ENCODE assay signal across 18 cellular contexts in the genomic region with DNA sequence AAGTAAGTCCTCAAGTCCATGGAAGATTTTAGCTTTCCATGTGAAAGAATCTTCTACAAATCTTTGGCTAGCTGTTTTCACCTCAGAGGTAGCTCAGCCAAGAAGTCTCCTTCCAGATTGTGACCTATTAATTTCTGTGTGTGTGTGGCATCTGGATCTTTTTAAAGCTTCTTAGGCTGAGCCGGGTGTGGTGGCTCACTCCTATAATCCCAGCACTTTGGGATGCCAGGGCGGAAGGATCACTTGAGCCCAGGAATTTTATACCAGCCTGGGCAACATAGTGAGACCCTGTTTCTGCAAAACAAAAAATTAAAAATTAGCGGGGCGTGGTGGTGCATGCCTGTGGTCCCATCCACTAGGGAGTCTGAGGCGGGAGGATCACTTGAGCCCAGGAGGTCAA. TPM values are rescaled to one million over a fixed set of nuclear protein-coding genes. Genes with fewer than 3 reads are reported as not detected.
DNase-seq lines count a peak whose midpoint lies in the region; ATAC-seq, FAIRE-seq and TF ChIP-seq lines count a peak whose summit lies in the region.
"Had no signal": no experiment of that assay in that cellular context is flagged by ENCODE, and none has a peak within 500 bp of the region (broad histone marks: within the 10 kb centered on the region; RNA-seq: fewer than 3 reads in every experiment).

No MANE protein-coding gene starts in this region.

- DNase-seq in left ventricle myocardium inferior (no peak), Right ventricle myocardium superior (no peak), K562 (ENCODE audit: extremely low read depth in 1 of 4, low spot score in 3 of 4) (no peak), pancreas (no peak), upper lobe of left lung (no peak), LoVo (ENCODE audit: low spot score) (no peak), left lobe of liver (ENCODE audit: low spot score) (no peak)
- DNase-seq: activated B cell treated with CpG ODN at 0.5 μM for 24 hours; DND-41; effector CD8-positive, alpha-beta T cell; NCI-H146; NCI-H226 had no signal

- H3K4me1 ChIP-seq in left ventricle myocardium inferior (peaks cover 53% of the 10 kb centered on the region), K562 (replicated peaks in 1 of 2; ENCODE audit: control insufficient read depth in 2 of 2, insufficient read depth in 2 of 2, low read length in 2 of 2) (peaks cover 8 to 22% of the 10 kb centered on the region in 2 experiments; a peak in 4 of 5 replicates), pancreas (peaks cover 7 to 15% (median 9%) of the 10 kb centered on the region in 3 donors), upper lobe of left lung (peaks cover 38 to 63% (median 57%) of the 10 kb centered on the region in 4 donors)
- H3K4me1 ChIP-seq: A549, HAP-1, neural progenitor cell had no signal

- TF ChIP-seq RAD21 in K562 (CRISPR knock-in tag; conservative IDR thresholded peaks at IDR 0.05 in 1 of 2, IDR thresholded peaks at IDR 0.05 in 1 of 2) = no peak

- FAIRE-seq in K562 (lab: Jason Lieb, UNC) (no peak), pancreas (lab: Jason Lieb, UNC) (no peak)
- FAIRE-seq: A549, islet of Langerhans had no signal

- TF ChIP-seq CTCF in left ventricle myocardium inferior (IDR thresholded peaks at IDR 0.05; ENCODE audit: borderline replicate concordance) = no peak
- TF ChIP-seq CTCF in K562 (IDR thresholded peaks at IDR 0.05 in 2 of 3, conservative IDR thresholded peaks at IDR 0.05 in 1 of 3; ENCODE audit: insufficient read depth in 2 of 3, low read depth in 1 of 3, low read length in 3 of 3) = no peak
- no peak for TF ChIP-seq CTCF in pancreas (IDR thresholded peaks at IDR 0.05)
- TF ChIP-seq CTCF in upper lobe of left lung (IDR thresholded peaks at IDR 0.05) = no peak

- BruUV-seq in K562 (replicated peaks; lab: Mats Ljungman, UMichigan) = no TSS peak

- H3K9me1 ChIP-seq in K562 (ENCODE audit: control insufficient read depth, insufficient read depth, low read length) = no peaks in the 10 kb centered on the region

- no peak overlapping the region for H2AFZ ChIP-seq in K562 (ENCODE audit: low read depth, low read length)
- H2AFZ ChIP-seq: neural progenitor cell had no signal

- no peak for TF ChIP-seq EP300 in K562 (IDR thresholded peaks at IDR 0.05; ENCODE audit: low read length)
- no peak for TF ChIP-seq EP300 in upper lobe of left lung (IDR thresholded peaks at IDR 0.05)

- H3K9ac ChIP-seq in K562 (ENCODE audit: insufficient read depth in 1 of 2, low read depth in 2 of 2, low read length in 2 of 2) = no peak overlapping the region
- H3K9ac ChIP-seq: neural progenitor cell had no signal

- CTCF ChIA-PET in K562 (lab: Yijun Ruan, JAX; ENCODE audit: low intra/inter-chr PET ratio) = no interaction called here

- no peak overlapping the region for H3K4me2 ChIP-seq in K562 (ENCODE audit: insufficient read depth, low read length)
- H3K4me2 ChIP-seq: A549, neural progenitor cell had no signal

- in situ Hi-C loops in K562 (cut with MboI) = no loop called here

- no peak for TF ChIP-seq POLR2A in K562 (conservative IDR thresholded peaks at IDR 0.05)
- no peak for TF ChIP-seq POLR2A in upper lobe of left lung (IDR thresholded peaks at IDR 0.05)

- H3K4me3 ChIP-seq in left ventricle myocardium inferior = peak overlapping the region; percentile 35
- no peak overlapping the region for H3K4me3 ChIP-seq in K562
- H3K4me3 ChIP-seq in pancreas = no peak overlapping the region
- H3K4me3 ChIP-seq in upper lobe of left lung = no peak overlapping the region
- H3K4me3 ChIP-seq: A549, HAP-1, neural progenitor cell had no signal

- H4K20me1 ChIP-seq in K562 (replicated peaks; ENCODE audit: control insufficient read depth, insufficient read depth, low read length) = no peaks in the 10 kb centered on the region

- WGBS in K562 (ENCODE audit: insufficient coverage, low coverage, missing lambda C conversion rate) = 74% methylated on average over 5 of the region's 5 CpGs
- WGBS in pancreas, 2 donors = 77 to 85% methylated on average over 5 of the region's 5 CpGs
- 83 to 84% methylated on average over 5 of the region's 5 CpGs for WGBS in upper lobe of left lung, 2 donors

- ATAC-seq in Right ventricle myocardium superior (ENCODE audit: poor library complexity) = no peak
- no peak for ATAC-seq in K562
- ATAC-seq in pancreas = no peak
- no peak for ATAC-seq in upper lobe of left lung (ENCODE audit: low FRiP score in 2 of 2)
- no peak for ATAC-seq in GM21576 (IDR thresholded peaks at IDR 0.05; ENCODE audit: unreplicated experiment)
- ATAC-seq in left lobe of liver = no peak
- ATAC-seq: A549 had no signal

- H3K27me3 ChIP-seq in left ventricle myocardium inferior (ENCODE audit: low read depth) (no peaks in the 10 kb centered on the region), K562 (ENCODE audit: control insufficient read depth in 2 of 2, insufficient read depth in 2 of 2, low read length in 2 of 2) (no peaks in the 10 kb centered on the region), pancreas (no peaks in the 10 kb centered on the region), upper lobe of left lung (no peaks in the 10 kb centered on the region)
- H3K27me3 ChIP-seq: neural progenitor cell had no signal

- H3K36me3 ChIP-seq in left ventricle myocardium inferior (no peaks in the 10 kb centered on the region), K562 (ENCODE audit: control insufficient read depth, insufficient read depth, low read length) (no peaks in the 10 kb centered on the region), pancreas (no peaks in the 10 kb centered on the region), upper lobe of left lung (no peaks in the 10 kb centered on the region)
- H3K36me3 ChIP-seq: HAP-1, neural progenitor cell had no signal

- POLR2A ChIA-PET in K562 (lab: Yijun Ruan, JAX) = interaction anchor here (0.8 to 2.2 kb wide), 4 partner anchors 10 to 21 kb away, joined by 3 to 7 read pairs (median 5); no protein-coding TSS in a partner anchor

- intact Hi-C loops in left ventricle myocardium inferior (cut with micrococcal nuclease) = no loop called here
- intact Hi-C loops in Right ventricle myocardium superior (cut with DNase I) = no loop called here
- intact Hi-C loops in K562 (cut with micrococcal nuclease) = no loop called here
- intact Hi-C loops in pancreas (cut with DNase I) = no loop called here

- H3K27ac ChIP-seq in left ventricle myocardium inferior (replicated peaks) = peak overlapping the region; percentile 87
- H3K27ac ChIP-seq in K562 (ENCODE audit: extremely low read depth, low read depth, low read length) = no peak overlapping the region
- H3K27ac ChIP-seq in pancreas = peak overlapping the region in 3 of 4 donors; percentile 38 to 83 (median 80)
- peak overlapping the region; percentile 68 to 88 (median 74) for H3K27ac ChIP-seq in upper lobe of left lung
- H3K27ac ChIP-seq: A549, neural progenitor cell had no signal

- H3K79me2 ChIP-seq in K562 (ENCODE audit: control insufficient read depth, insufficient read depth, low read length) = peaks cover 7% of the 10 kb centered on the region; the same call in 2 of the 3 replicates

- no peaks in the 10 kb centered on the region for H3K9me3 ChIP-seq in left ventricle myocardium inferior (replicated peaks)
- H3K9me3 ChIP-seq in K562 (replicated peaks; ENCODE audit: control insufficient read depth, insufficient read depth, low read depth, low read length) = no peaks in the 10 kb centered on the region
- H3K9me3 ChIP-seq in pancreas = no peaks in the 10 kb centered on the region
- no peaks in the 10 kb centered on the region for H3K9me3 ChIP-seq in upper lobe of left lung
- H3K9me3 ChIP-seq: A549, HAP-1 had no signal

RNA-seq across cellular contexts. Expression of a gene that starts 13.4 kb away (rescaled TPM):
- 74.2 TPM for total RNA-seq in left ventricle myocardium inferior
- 62.3 TPM for total RNA-seq in Right ventricle myocardium superior
- 37.8 and 63.7 TPM in 2 replicates for total RNA-seq in K562 (2011; cell fraction: chromatin; rRNA removed; ENCODE audit: low replicate concordance)
- total RNA-seq in K562 (2011; cell fraction: nucleolus; rRNA removed) = 41.6 and 41.7 TPM in 2 replicates
- 44.4 and 57.3 TPM in 2 replicates for total RNA-seq in K562 (2011; cell fraction: nucleoplasm; rRNA removed)
- total RNA-seq in K562 (2014; rRNA removed) = 6.8 and 14.4 TPM in 2 replicates
- total RNA-seq in K562 (2014; rRNA removed; fragmentation: Illumina TruSeq; extraction: Trizol) = 6.2 and 6.5 TPM in 2 replicates
- total RNA-seq in K562 (2015; rRNA removed; fragmentation: Illumina TruSeq; extraction: Trizol) = 8.0 and 8.1 TPM in 2 replicates
- total RNA-seq in K562 (2021) = 30.2 and 34.2 TPM in 2 replicates
- 15.1 and 23.3 TPM in 2 replicates for polyA plus RNA-seq in K562 (2011; rRNA removed)
- polyA plus RNA-seq in K562 (2011; cell fraction: cytosol; rRNA removed) = 22.5 and 26.7 TPM in 2 replicates
- 44.7 and 54.4 TPM in 2 replicates for polyA plus RNA-seq in K562 (2011; cell fraction: nucleus; rRNA removed)
- 29.6 and 49.8 TPM in 2 replicates for polyA plus RNA-seq in K562 (2012)
- polyA plus RNA-seq in K562 (2014; fragmentation: Illumina TruSeq; extraction: Trizol) = 26.3 and 33.0 TPM in 2 replicates
- polyA plus RNA-seq in K562 (2014; fragmentation: Nextera tagmentation; extraction: Ambion mirVana) = 1 to 10 TPM; 1.1 to 2.3 TPM
- polyA plus RNA-seq in K562 (2014; rRNA removed) = 12.4 and 16.7 TPM in 2 replicates
- polyA minus RNA-seq in K562 (2011; rRNA and poly(A)+ RNA removed) = 18.5 and 22.8 TPM in 2 replicates
- 18.0 and 33.3 TPM in 2 replicates for polyA minus RNA-seq in K562 (2011; cell fraction: cytosol; rRNA and poly(A)+ RNA removed)
- 7.8 and 11.1 TPM in 2 replicates for polyA minus RNA-seq in K562 (2011; cell fraction: nucleus; rRNA and poly(A)+ RNA removed)
- total RNA-seq in pancreas = 10 to 100 TPM; 32.7 to 69.0 (median 48.4) TPM
- 10 to 100 TPM; 42.8 to 61.5 TPM for polyA plus RNA-seq in pancreas
- 100 to 1,000 TPM; 117 to 333 (median 197) TPM for total RNA-seq in upper lobe of left lung
- 12.9 TPM for total RNA-seq in left lobe of liver

RNA-seq across cellular contexts. Expression of a gene that starts 24.8 kb away (rescaled TPM):
- total RNA-seq in left ventricle myocardium inferior (not detected), Right ventricle myocardium superior (not detected), K562 (2014; rRNA removed) (0.59 TPM in 1 of 2 replicates, not detected in the other), K562 (2014; rRNA removed; fragmentation: Illumina TruSeq; extraction: Trizol) (0.57 and 1.3 TPM in 2 replicates), K562 (2015; rRNA removed; fragmentation: Illumina TruSeq; extraction: Trizol) (0.15 TPM in 1 of 2 replicates, not detected in the other), K562 (2021) (0.33 and 0.40 TPM in 2 replicates), pancreas (10 to 100 TPM; 32.2 to 48.6 (median 39.7) TPM), upper lobe of left lung (10 to 100 TPM; 35.1 to 63.1 (median 45.7) TPM), left lobe of liver (1.0 TPM)
- total RNA-seq in K562 (2011; cell fraction: chromatin; rRNA removed; ENCODE audit: low replicate concordance) = not detected in 2 replicates
- 1.2 TPM in 1 of 2 replicates, not detected in the other for total RNA-seq in K562 (2011; cell fraction: nucleolus; rRNA removed)
- 1.1 and 1.7 TPM in 2 replicates for total RNA-seq in K562 (2011; cell fraction: nucleoplasm; rRNA removed)
- polyA plus RNA-seq in K562 (2011; rRNA removed) (0.39 and 0.50 TPM in 2 replicates), K562 (2014; fragmentation: Illumina TruSeq; extraction: Trizol) (0.68 TPM in 1 of 2 replicates, not detected in the other), K562 (2014; fragmentation: Nextera tagmentation; extraction: Ambion mirVana) (1 to 10 TPM; 1.1 to 1.4 TPM), K562 (2014; rRNA removed) (1.1 and 1.3 TPM in 2 replicates), pancreas (10 to 100 TPM; 55.3 to 57.6 TPM)
- 0.34 and 1.0 TPM in 2 replicates for polyA plus RNA-seq in K562 (2011; cell fraction: cytosol; rRNA removed)
- 0.24 and 0.41 TPM in 2 replicates for polyA plus RNA-seq in K562 (2011; cell fraction: nucleus; rRNA removed)
- 0.55 and 0.68 TPM in 2 replicates for polyA plus RNA-seq in K562 (2012)
- 0.11 TPM in 1 of 2 replicates, not detected in the other for polyA minus RNA-seq in K562 (2011; rRNA and poly(A)+ RNA removed)
- 0.95 and 2.2 TPM in 2 replicates for polyA minus RNA-seq in K562 (2011; cell fraction: cytosol; rRNA and poly(A)+ RNA removed)
- polyA minus RNA-seq in K562 (2011; cell fraction: nucleus; rRNA and poly(A)+ RNA removed) = 0.78 TPM in 1 of 2 replicates, not detected in the other
- total RNA-seq: activated B cell treated with CpG ODN at 0.5 μM for 24 hours, temporal lobe had no signal

RNA-seq across cellular contexts. Expression of a gene that starts 42.2 kb away (rescaled TPM):
- 106 TPM for total RNA-seq in left ventricle myocardium inferior
- total RNA-seq in Right ventricle myocardium superior = 91.7 TPM
- 430 and 677 TPM in 2 replicates for total RNA-seq in K562 (2011; cell fraction: chromatin; rRNA removed; ENCODE audit: low replicate concordance)
- 329 and 377 TPM in 2 replicates for total RNA-seq in K562 (2011; cell fraction: nucleolus; rRNA removed)
- total RNA-seq in K562 (2011; cell fraction: nucleoplasm; rRNA removed) = 305 and 307 TPM in 2 replicates
- total RNA-seq in K562 (2014; rRNA removed) = 141 and 169 TPM in 2 replicates
- 122 and 125 TPM in 2 replicates for total RNA-seq in K562 (2014; rRNA removed; fragmentation: Illumina TruSeq; extraction: Trizol)
- total RNA-seq in K562 (2015; rRNA removed; fragmentation: Illumina TruSeq; extraction: Trizol) = 179 and 183 TPM in 2 replicates
- 408 and 453 TPM in 2 replicates for total RNA-seq in K562 (2021)
- 175 and 376 TPM in 2 replicates for polyA plus RNA-seq in K562 (2011; rRNA removed)
- polyA plus RNA-seq in K562 (2011; cell fraction: cytosol; rRNA removed) = 127 and 144 TPM in 2 replicates
- 442 and 520 TPM in 2 replicates for polyA plus RNA-seq in K562 (2011; cell fraction: nucleus; rRNA removed)
- polyA plus RNA-seq in K562 (2012) = 205 and 346 TPM in 2 replicates
- 342 and 395 TPM in 2 replicates for polyA plus RNA-seq in K562 (2014; fragmentation: Illumina TruSeq; extraction: Trizol)
- polyA plus RNA-seq in K562 (2014; fragmentation: Nextera tagmentation; extraction: Ambion mirVana) = 10 to 100 TPM; 26.0 to 27.5 TPM
- polyA plus RNA-seq in K562 (2014; rRNA removed) = 231 and 240 TPM in 2 replicates
- polyA minus RNA-seq in K562 (2011; rRNA and poly(A)+ RNA removed) = 144 and 225 TPM in 2 replicates
- polyA minus RNA-seq in K562 (2011; cell fraction: cytosol; rRNA and poly(A)+ RNA removed) = 105 and 160 TPM in 2 replicates
- polyA minus RNA-seq in K562 (2011; cell fraction: nucleus; rRNA and poly(A)+ RNA removed) = 106 and 132 TPM in 2 replicates
- total RNA-seq in pancreas = 100 to 1,000 TPM in 4 of 6 donors, 10 to 100 TPM in 2; 70.5 to 126 (median 109) TPM
- 100 to 1,000 TPM; 109 to 129 TPM for polyA plus RNA-seq in pancreas
- total RNA-seq in upper lobe of left lung = 100 to 1,000 TPM; 121 to 193 (median 169) TPM
- total RNA-seq in left lobe of liver = 57.1 TPM

RNA-seq across cellular contexts. Expression of a gene that starts 43.1 kb away (rescaled TPM):
- 9.4 TPM for total RNA-seq in left ventricle myocardium inferior
- 6.9 TPM for total RNA-seq in Right ventricle myocardium superior
- total RNA-seq in K562 (2011; cell fraction: chromatin; rRNA removed; ENCODE audit: low replicate concordance) = 3.0 and 4.1 TPM in 2 replicates
- total RNA-seq in K562 (2011; cell fraction: nucleolus; rRNA removed) = 4.5 and 5.1 TPM in 2 replicates
- 4.1 and 6.0 TPM in 2 replicates for total RNA-seq in K562 (2011; cell fraction: nucleoplasm; rRNA removed)
- 1.7 and 2.7 TPM in 2 replicates for total RNA-seq in K562 (2014; rRNA removed)
- total RNA-seq in K562 (2014; rRNA removed; fragmentation: Illumina TruSeq; extraction: Trizol) = 1.7 and 2.4 TPM in 2 replicates
- total RNA-seq in K562 (2015; rRNA removed; fragmentation: Illumina TruSeq; extraction: Trizol) = 3.2 and 3.7 TPM in 2 replicates
- 4.1 and 4.7 TPM in 2 replicates for total RNA-seq in K562 (2021)
- 5.7 and 6.6 TPM in 2 replicates for polyA plus RNA-seq in K562 (2011; rRNA removed)
- polyA plus RNA-seq in K562 (2011; cell fraction: cytosol; rRNA removed) = 9.6 and 11.2 TPM in 2 replicates
- polyA plus RNA-seq in K562 (2011; cell fraction: nucleus; rRNA removed) = 4.6 and 6.0 TPM in 2 replicates
- polyA plus RNA-seq in K562 (2012) = 4.6 and 12.8 TPM in 2 replicates
- polyA plus RNA-seq in K562 (2014; fragmentation: Illumina TruSeq; extraction: Trizol) = 3.7 and 4.0 TPM in 2 replicates
- 1 to 10 TPM in 1 of 2 experiments, under 1 TPM in 1; 0.41 to 1.0 TPM for polyA plus RNA-seq in K562 (2014; fragmentation: Nextera tagmentation; extraction: Ambion mirVana)
- polyA plus RNA-seq in K562 (2014; rRNA removed) = 6.7 and 8.2 TPM in 2 replicates
- 1.7 and 2.1 TPM in 2 replicates for polyA minus RNA-seq in K562 (2011; rRNA and poly(A)+ RNA removed)
- polyA minus RNA-seq in K562 (2011; cell fraction: cytosol; rRNA and poly(A)+ RNA removed) = 1.9 and 5.0 TPM in 2 replicates
- 1.1 and 1.2 TPM in 2 replicates for polyA minus RNA-seq in K562 (2011; cell fraction: nucleus; rRNA and poly(A)+ RNA removed)
- total RNA-seq in pancreas = 1 to 10 TPM; 1.4 to 3.3 (median 2.1) TPM
- polyA plus RNA-seq in pancreas = 1 to 10 TPM; 3.8 to 9.1 TPM
- total RNA-seq in upper lobe of left lung = 10 to 100 TPM in 5 of 6 donors, 1 to 10 TPM in 1; 2.1 to 21.3 (median 15.9) TPM
- total RNA-seq in left lobe of liver = 1.3 TPM

RNA-seq across cellular contexts. Expression of a gene that starts 46.1 kb away (rescaled TPM):
- 10.2 TPM for total RNA-seq in left ventricle myocardium inferior
- total RNA-seq in Right ventricle myocardium superior = 10.4 TPM
- total RNA-seq in K562 (2011; cell fraction: chromatin; rRNA removed; ENCODE audit: low replicate concordance) = 85.4 and 105 TPM in 2 replicates
- 60.1 and 62.2 TPM in 2 replicates for total RNA-seq in K562 (2011; cell fraction: nucleolus; rRNA removed)
- 49.0 and 54.8 TPM in 2 replicates for total RNA-seq in K562 (2011; cell fraction: nucleoplasm; rRNA removed)
- total RNA-seq in K562 (2014; rRNA removed) = 44.6 and 50.3 TPM in 2 replicates
- 21.9 and 22.0 TPM in 2 replicates for total RNA-seq in K562 (2014; rRNA removed; fragmentation: Illumina TruSeq; extraction: Trizol)
- 24.7 and 25.0 TPM in 2 replicates for total RNA-seq in K562 (2015; rRNA removed; fragmentation: Illumina TruSeq; extraction: Trizol)
- total RNA-seq in K562 (2021) = 34.3 and 37.7 TPM in 2 replicates
- polyA plus RNA-seq in K562 (2011; rRNA removed) = 20.0 and 22.8 TPM in 2 replicates
- 10.8 and 17.6 TPM in 2 replicates for polyA plus RNA-seq in K562 (2011; cell fraction: cytosol; rRNA removed)
- 52.6 and 92.9 TPM in 2 replicates for polyA plus RNA-seq in K562 (2011; cell fraction: nucleus; rRNA removed)
- polyA plus RNA-seq in K562 (2012) = 34.7 and 40.9 TPM in 2 replicates
- polyA plus RNA-seq in K562 (2014; fragmentation: Illumina TruSeq; extraction: Trizol) = 35.2 and 37.7 TPM in 2 replicates
- 1 to 10 TPM; 1.1 to 2.0 TPM for polyA plus RNA-seq in K562 (2014; fragmentation: Nextera tagmentation; extraction: Ambion mirVana)
- polyA plus RNA-seq in K562 (2014; rRNA removed) = 45.3 and 50.7 TPM in 2 replicates
- polyA minus RNA-seq in K562 (2011; rRNA and poly(A)+ RNA removed) = 15.9 and 20.0 TPM in 2 replicates
- 19.5 and 21.1 TPM in 2 replicates for polyA minus RNA-seq in K562 (2011; cell fraction: cytosol; rRNA and poly(A)+ RNA removed)
- 19.5 and 20.2 TPM in 2 replicates for polyA minus RNA-seq in K562 (2011; cell fraction: nucleus; rRNA and poly(A)+ RNA removed)
- total RNA-seq in pancreas = 10 to 100 TPM in 4 of 6 donors, 1 to 10 TPM in 2; 8.0 to 15.8 (median 13.5) TPM
- 10 to 100 TPM; 34.7 to 41.8 TPM for polyA plus RNA-seq in pancreas
- 10 to 100 TPM; 13.1 to 74.4 (median 24.5) TPM for total RNA-seq in upper lobe of left lung
- total RNA-seq in left lobe of liver = 10.4 TPM

Comparison
In these comparisons a context has a peak if more than half of its experiments do, and no peak if none do; other contexts are left out.
1. RNA of a gene that starts 24.8 kb away (total RNA-seq): 35.1 to 63.1 TPM in upper lobe of left lung and 32.2 to 48.6 TPM in pancreas; 1.0 TPM in left lobe of liver (single experiment), 0.15 to 1.7 TPM in K562, not detected in left ventricle myocardium inferior (single experiment) and not detected in Right ventricle myocardium superior (single experiment); every median in the first group is over 10 times any median in the second.